ENCODE assay signal across 15 cellular contexts in genomic region chr1:75954594-75954993, GRCh38. TPM values are rescaled to one million over a fixed set of nuclear protein-coding genes. Genes with fewer than 3 reads are reported as not detected.
DNase-seq lines count a peak whose midpoint lies in the region; ATAC-seq, FAIRE-seq and TF ChIP-seq lines count a peak whose summit lies in the region.
"Had no signal": no experiment of that assay in that cellular context is flagged by ENCODE, and none has a peak within 500 bp of the region (broad histone marks: within the 10 kb centered on the region; RNA-seq: fewer than 3 reads in every experiment).

No MANE protein-coding gene starts in this region.

- BruUV-seq in mammary epithelial cell (replicated peaks; lab: Mats Ljungman, UMichigan) = no TSS peak

- intact Hi-C loops in mammary epithelial cell (cut with micrococcal nuclease) = no loop called here
- intact Hi-C loops in CD4-positive, alpha-beta memory T cell (cut with micrococcal nuclease) = no loop called here
- intact Hi-C loops in prostate gland (cut with DNase I) = no loop called here

- H3K79me2 ChIP-seq in mammary epithelial cell (ENCODE audit: insufficient read depth, low read length) (no peaks in the 10 kb centered on the region), keratinocyte (ENCODE audit: control insufficient read depth, insufficient read depth, low read length) (no peaks in the 10 kb centered on the region)

- H3K4me3 ChIP-seq in mammary epithelial cell (replicated peaks in 1 of 3; ENCODE audit: insufficient read depth in 1 of 3, low read depth in 2 of 3, low read length in 3 of 3) (no peak overlapping the region), keratinocyte (ENCODE audit: control insufficient read depth in 2 of 3, extremely low read depth in 1 of 3, insufficient read depth in 2 of 3, low read depth in 1 of 3, low read length in 3 of 3) (no peak overlapping the region), prostate gland (no peak overlapping the region)
- H3K4me3 ChIP-seq in CD4-positive, alpha-beta memory T cell (ENCODE audit: low read length in 2 of 2) = no peak overlapping the region
- H3K4me3 ChIP-seq: gastrocnemius medialis, psoas muscle had no signal

- H3K36me3 Mint-ChIP-seq in CD4-positive, alpha-beta memory T cell = no peaks in the 10 kb centered on the region
- H3K36me3 Mint-ChIP-seq: natural killer cell treated with Interleukin-12 subunit alpha and Interleukin-12 subunit beta and Interleukin-15 and Interleukin-18, amount 100 ng/mL, for 72 hours had no signal

- H3K4me2 ChIP-seq in mammary epithelial cell (ENCODE audit: insufficient read depth, low read depth, low read length) = peak overlapping the region; percentile 37
- no peak overlapping the region for H3K4me2 ChIP-seq in keratinocyte (ENCODE audit: control insufficient read depth, extremely low read depth, insufficient read depth, low read depth, low read length)

- DNase-seq in Caki2 (ENCODE audit: low read depth) (peak; percentile 41), OCI-M1 (lab: John Stamatoyannopoulos, UW) (peak; percentile 74), mammary epithelial cell (peak; percentile 78), keratinocyte (ENCODE audit: low read depth, low spot score) (no peak), prostate gland (ENCODE audit: low spot score) (no peak), NCI-H510A (lab: John Stamatoyannopoulos, UW) (no peak)
- no peak for DNase-seq in CD4-positive, alpha-beta memory T cell
- DNase-seq: activated CD4-positive, alpha-beta T cell treated with anti-CD3 and anti-CD28 coated beads for 4 hours; activated naive CD4-positive, alpha-beta T cell treated with Interleukin-2 at 50 U/mL for 16 hours; BE2C; gastrocnemius medialis; psoas muscle; Right ventricle myocardium superior had no signal

- H3K4me1 ChIP-seq in mammary epithelial cell (ENCODE audit: insufficient read depth, low read length) = peaks cover 12% of the 10 kb centered on the region
- no peaks in the 10 kb centered on the region for H3K4me1 ChIP-seq in keratinocyte (ENCODE audit: control insufficient read depth, extremely low read depth, insufficient read depth, low read length)
- H3K4me1 ChIP-seq in CD4-positive, alpha-beta memory T cell (ENCODE audit: insufficient read depth, low read length) = no peaks in the 10 kb centered on the region
- H3K4me1 ChIP-seq in prostate gland (replicated peaks) = no peaks in the 10 kb centered on the region
- H3K4me1 ChIP-seq: BE2C, gastrocnemius medialis, psoas muscle had no signal

- TF ChIP-seq CTCF in mammary epithelial cell (conservative IDR thresholded peaks at IDR 0.05 in 1 of 2, IDR thresholded peaks at IDR 0.05 in 1 of 2; ENCODE audit: extremely low read depth in 1 of 2, insufficient read depth in 1 of 2, low read depth in 1 of 2, low read length in 2 of 2) (no peak), keratinocyte (optimal IDR thresholded peaks at IDR 0.05 in 1 of 3, IDR thresholded peaks at IDR 0.05 in 1 of 3, conservative IDR thresholded peaks at IDR 0.05 in 1 of 3; ENCODE audit: extremely low read depth in 1 of 3, insufficient read depth in 2 of 3, low read length in 3 of 3) (no peak), prostate gland (IDR thresholded peaks at IDR 0.05) (no peak)

- no peaks in the 10 kb centered on the region for H3K27me3 ChIP-seq in mammary epithelial cell (ENCODE audit: insufficient read depth, low read length)
- no peaks in the 10 kb centered on the region for H3K27me3 ChIP-seq in keratinocyte (ENCODE audit: control insufficient read depth, extremely low read depth, insufficient read depth, low read length)
- no peaks in the 10 kb centered on the region for H3K27me3 ChIP-seq in CD4-positive, alpha-beta memory T cell (ENCODE audit: insufficient read depth, low read length)
- no peaks in the 10 kb centered on the region for H3K27me3 ChIP-seq in prostate gland (replicated peaks; ENCODE audit: insufficient read depth)
- H3K27me3 ChIP-seq: BE2C, gastrocnemius medialis had no signal

- H3K27me3 Mint-ChIP-seq in CD4-positive, alpha-beta memory T cell = peaks cover 0 to 2% of the 10 kb centered on the region in 2 donors

- no peaks in the 10 kb centered on the region for H4K20me1 ChIP-seq in mammary epithelial cell (ENCODE audit: insufficient read depth, low read length)
- no peaks in the 10 kb centered on the region for H4K20me1 ChIP-seq in keratinocyte (ENCODE audit: control insufficient read depth, extremely low read depth, insufficient read depth, low read length)

- no peak overlapping the region for H3K4me3 Mint-ChIP-seq in CD4-positive, alpha-beta memory T cell
- H3K4me3 Mint-ChIP-seq: natural killer cell treated with Interleukin-12 subunit alpha and Interleukin-12 subunit beta and Interleukin-15 and Interleukin-18, amount 100 ng/mL, for 72 hours had no signal

- H3K9me3 ChIP-seq in mammary epithelial cell (replicated peaks; ENCODE audit: insufficient read depth, low read length) = no peaks in the 10 kb centered on the region
- H3K9me3 ChIP-seq in keratinocyte (ENCODE audit: control insufficient read depth, low read depth, low read length) = no peaks in the 10 kb centered on the region
- no peaks in the 10 kb centered on the region for H3K9me3 ChIP-seq in CD4-positive, alpha-beta memory T cell (ENCODE audit: control insufficient read depth in 1 of 2, low read length in 2 of 2)
- no peaks in the 10 kb centered on the region for H3K9me3 ChIP-seq in prostate gland
- H3K9me3 ChIP-seq: BE2C, gastrocnemius medialis, psoas muscle had no signal

- H3K9ac ChIP-seq in mammary epithelial cell (ENCODE audit: insufficient read depth, low read length) = no peak overlapping the region
- no peak overlapping the region for H3K9ac ChIP-seq in keratinocyte (ENCODE audit: control insufficient read depth, extremely low read depth, insufficient read depth, low read length)

- no peaks in the 10 kb centered on the region for H3K4me1 Mint-ChIP-seq in CD4-positive, alpha-beta memory T cell

- dilution Hi-C loops in mammary epithelial cell (cut with HindIII; ENCODE audit: low sequenced_read_pairs) (no loop called here), keratinocyte (cut with MboI; ENCODE audit: extremely low pct_ligation_motif_present, low sequenced_read_pairs) (no loop called here)

- peaks cover under 1% of the 10 kb centered on the region for H3K36me3 ChIP-seq in mammary epithelial cell (ENCODE audit: insufficient read depth, low read length)
- H3K36me3 ChIP-seq in keratinocyte (ENCODE audit: control insufficient read depth in 2 of 2, extremely low read depth in 1 of 2, insufficient read depth in 2 of 2, low read length in 2 of 2) = no peaks in the 10 kb centered on the region
- no peaks in the 10 kb centered on the region for H3K36me3 ChIP-seq in CD4-positive, alpha-beta memory T cell (ENCODE audit: insufficient read depth, low read length)
- H3K36me3 ChIP-seq in prostate gland = no peaks in the 10 kb centered on the region
- H3K36me3 ChIP-seq: BE2C, gastrocnemius medialis had no signal

- peak overlapping the region; percentile 84 for H3K27ac ChIP-seq in mammary epithelial cell (ENCODE audit: insufficient read depth, low read depth, low read length)
- H3K27ac ChIP-seq in keratinocyte (ENCODE audit: control insufficient read depth, insufficient read depth, low read length) = peak overlapping the region; percentile 7
- H3K27ac ChIP-seq in CD4-positive, alpha-beta memory T cell (ENCODE audit: low read depth, low read length) = no peak overlapping the region
- no peak overlapping the region for H3K27ac ChIP-seq in prostate gland
- H3K27ac ChIP-seq: gastrocnemius medialis, psoas muscle had no signal

- CTCF ChIA-PET in mammary epithelial cell (lab: Charles Lee; ENCODE audit: low non-redundant PET) = no interaction called here
- CTCF ChIA-PET in CD4-positive, alpha-beta memory T cell (lab: Charles Lee; ENCODE audit: partially characterized antibody) = no interaction called here

- POLR2A ChIA-PET in CD4-positive, alpha-beta memory T cell (lab: Charles Lee; ENCODE audit: partially characterized antibody) = no interaction called here

- H3K9me3 Mint-ChIP-seq in CD4-positive, alpha-beta memory T cell = peaks cover 0 to 2% (median 0%) of the 10 kb centered on the region in 8 donors

- H2AFZ ChIP-seq in mammary epithelial cell (ENCODE audit: low read depth, low read length) (peak overlapping the region; percentile 64), keratinocyte (ENCODE audit: control insufficient read depth, low read length) (peak overlapping the region; percentile 34)

- no peak overlapping the region for H3K27ac Mint-ChIP-seq in CD4-positive, alpha-beta memory T cell
- H3K27ac Mint-ChIP-seq: natural killer cell treated with Interleukin-12 subunit alpha and Interleukin-12 subunit beta and Interleukin-15 and Interleukin-18, amount 100 ng/mL, for 72 hours had no signal

- FAIRE-seq in keratinocyte (lab: Jason Lieb, UNC) = no peak

- no peaks in the 10 kb centered on the region for H3K9me1 ChIP-seq in keratinocyte (ENCODE audit: control insufficient read depth, extremely low read depth, insufficient read depth, low read length)

- in situ Hi-C loops in Caki2 (cut with HindIII; ENCODE audit: low pct_unique_long_range_greater_than_20kb, low sequenced_read_pairs) = no loop called here
- in situ Hi-C loops in mammary epithelial cell (cut with MboI; ENCODE audit: low sequenced_read_pairs in 2 of 2) = no loop called here

- ATAC-seq in GM21576 (IDR thresholded peaks at IDR 0.05; ENCODE audit: unreplicated experiment) = no peak
- ATAC-seq: gastrocnemius medialis; natural killer cell treated with Interleukin-12 subunit alpha and Interleukin-12 subunit beta and Interleukin-15 and Interleukin-18, amount 100 ng/mL, for 72 hours; psoas muscle had no signal

- TF ChIP-seq POLR2A in prostate gland (IDR thresholded peaks at IDR 0.05) = no peak

RNA-seq across cellular contexts. Expression of gene ASB17, which starts 22.4 kb away (rescaled TPM):
- total RNA-seq in Caki2 (2014; rRNA removed; shearing (Covaris generic); ENCODE audit: low replicate concordance) = not detected in 2 replicates
- total RNA-seq in mammary epithelial cell (not detected), prostate gland (1 to 10 TPM in 1 of 2 donors, not detected in 1; 1.4 TPM)
- polyA plus RNA-seq in mammary epithelial cell (not detected), keratinocyte (not detected in 3 replicates)
- polyA minus RNA-seq in mammary epithelial cell (not detected), keratinocyte (not detected in 3 replicates)
- not detected for polyA plus RNA-seq in keratinocyte (2011; ENCODE audit: low read depth)
- not detected in 2 replicates for polyA plus RNA-seq in keratinocyte (2011; cell fraction: cytosol; rRNA removed)
- not detected in 2 replicates for polyA plus RNA-seq in keratinocyte (2011; cell fraction: nucleus; rRNA removed)
- not detected in 2 replicates for polyA plus RNA-seq in keratinocyte (2012; ENCODE audit: low replicate concordance)
- polyA minus RNA-seq in keratinocyte (2011; cell fraction: cytosol; rRNA and poly(A)+ RNA removed) = not detected
- not detected in 2 replicates for polyA minus RNA-seq in keratinocyte (2011; cell fraction: nucleus; rRNA and poly(A)+ RNA removed)
- not detected for total RNA-seq in CD4-positive, alpha-beta memory T cell
- polyA plus RNA-seq in CD4-positive, alpha-beta memory T cell = not detected
- total RNA-seq: gastrocnemius medialis; natural killer cell treated with Interleukin-12 subunit alpha and Interleukin-12 subunit beta and Interleukin-15 and Interleukin-18, amount 100 ng/mL, for 72 hours; psoas muscle; Right ventricle myocardium superior had no signal
- polyA plus RNA-seq: psoas muscle had no signal

Comparison
In these comparisons a context has a peak if more than half of its experiments do, and no peak if none do; other contexts are left out.
1. DNase-seq: peak in Caki2 (single experiment), OCI-M1 (single experiment) and mammary epithelial cell (single experiment); none in keratinocyte (single experiment), CD4-positive, alpha-beta memory T cell (0 of 5), prostate gland (single experiment) and NCI-H510A (single experiment).
2. H3K27ac ChIP-seq: peak in mammary epithelial cell (single experiment) and keratinocyte (single experiment); none in CD4-positive, alpha-beta memory T cell (single experiment) and prostate gland (0 of 2).